Comparison of ENCODE assay signal across 15 cellular contexts in the genomic region with DNA sequence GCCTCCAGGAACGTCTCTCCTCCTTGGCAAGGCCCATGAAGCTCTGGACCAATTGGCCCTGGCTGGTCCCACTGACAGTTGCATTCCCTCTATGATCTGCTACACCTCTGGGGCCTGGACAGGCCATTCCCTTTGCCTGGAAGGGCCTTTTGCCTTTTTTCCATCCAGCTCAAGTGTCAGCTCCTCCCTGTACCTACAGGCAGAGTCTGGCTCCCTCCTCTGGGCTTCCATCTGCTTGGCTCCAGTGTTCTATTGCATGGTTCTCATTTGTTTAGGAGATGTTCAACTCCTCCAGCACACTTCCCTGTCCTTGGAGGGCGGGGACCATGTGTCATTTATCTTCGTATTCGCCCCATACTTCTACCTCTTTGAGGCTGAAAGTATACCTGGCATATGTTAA.
DNase-seq lines count a peak whose midpoint lies in the region; ATAC-seq, FAIRE-seq and TF ChIP-seq lines count a peak whose summit lies in the region.
"Had no signal": no experiment of that assay in that cellular context is flagged by ENCODE, and none has a peak within 500 bp of the region (broad histone marks: within the 10 kb centered on the region; RNA-seq: fewer than 3 reads in every experiment).

No MANE protein-coding gene starts in this region.

- no peak overlapping the region for H3K4ac ChIP-seq in H1 (replicated peaks; ENCODE audit: insufficient read length, low read depth, low read length)

- DNase-seq in NCI-H2171 treated with DMSO at 0.1 percent for 48 hours (lab: John Stamatoyannopoulos, UW), result peak; percentile 35
- DNase-seq in NCI-H2171 (lab: John Stamatoyannopoulos, UW), result no peak
- DNase-seq in NCI-H1694 (lab: John Stamatoyannopoulos, UW), result peak; percentile 18
- no peak for DNase-seq in H1 (ENCODE audit: low read depth in 1 of 2, low spot score in 2 of 2)
- no peak for DNase-seq in psoas muscle
- no peak for DNase-seq in SKM-1 (lab: John Stamatoyannopoulos, UW; ENCODE audit: unreplicated experiment)
- no peak for DNase-seq in putamen (ENCODE audit: low spot score)
- no peak for DNase-seq in T1000 (lab: John Stamatoyannopoulos, UW)
- DNase-seq: activated naive CD4-positive, alpha-beta T cell treated with anti-CD3 and anti-CD28 coated beads for 36 hours; dermis blood vessel endothelial cell; erythroblast; NCI-H1436; thyroid gland had no signal

- POLR2A ChIA-PET in H1 (lab: Charles Lee; ENCODE audit: partially characterized antibody), result no interaction called here

- H3K23me2 ChIP-seq in H1 (ENCODE audit: low read depth, low read length), result no peaks in the 10 kb centered on the region

- H2BK12ac ChIP-seq in H1 (ENCODE audit: low read depth, low read length), result no peak overlapping the region

- H4K91ac ChIP-seq in H1 (replicated peaks; ENCODE audit: insufficient read length, low read length), result no peak overlapping the region

- no peak overlapping the region for H2AFZ ChIP-seq in H1 (ENCODE audit: low read length)

- no peak for TF ChIP-seq EP300 in H1 (IDR thresholded peaks at IDR 0.05; ENCODE audit: borderline replicate concordance in 1 of 2, low read depth in 2 of 2, low read length in 2 of 2)

- H3K14ac ChIP-seq in H1 (ENCODE audit: insufficient read length), result no peak overlapping the region

- WGBS in H1 (ENCODE audit: extremely low coverage in 1 of 2, insufficient coverage in 1 of 2, insufficient read length in 1 of 2, insufficient replicate concordance in 2 of 2, low coverage in 1 of 2, low lambda C conversion rate in 2 of 2, missing lambda C conversion rate in 1 of 2), 2 experiments, result 90% methylated on average over 4 of the region's 4 CpGs; no CpG with 5 or more reads in 1 of the 2 experiments
- 79 to 89% (median 87%) methylated on average over 4 of the region's 4 CpGs for WGBS in psoas muscle, 3 donors

- no peak overlapping the region for H2BK5ac ChIP-seq in H1 (ENCODE audit: low read depth, low read length)

- H3K27ac ChIP-seq in H1 (ENCODE audit: low read depth, low read length), result no peak overlapping the region
- no peak overlapping the region for H3K27ac ChIP-seq in psoas muscle
- H3K27ac ChIP-seq: body of pancreas, thyroid gland had no signal

- no peak overlapping the region for H3K18ac ChIP-seq in H1 (ENCODE audit: extremely low read depth, low read length)

- H3K4me2 ChIP-seq in H1 (ENCODE audit: insufficient read depth in 1 of 2, low read depth in 2 of 2, low read length in 2 of 2), result no peak overlapping the region

- H3K79me2 ChIP-seq in H1 (ENCODE audit: control insufficient read depth in 1 of 2, insufficient read depth in 2 of 2, low read length in 2 of 2), result no peaks in the 10 kb centered on the region

- CTCF ChIA-PET in H1 (lab: Charles Lee; ENCODE audit: partially characterized antibody), result interaction anchor here (0.9 to 2.0 kb wide), 7 partner anchors 13 to 226 kb away, joined by 3 to 8 read pairs (median 3); no protein-coding TSS in a partner anchor

- TF ChIP-seq CTCF in H1 (IDR thresholded peaks at IDR 0.05; ENCODE audit: control extremely low read depth in 1 of 3, insufficient read depth in 1 of 3, low read depth in 1 of 3, low read length in 3 of 3), result peak in 1 of 3 experiments; percentile 16; a peak in 1 of 4 replicates
- TF ChIP-seq CTCF in psoas muscle (IDR thresholded peaks at IDR 0.05), result peak; percentile 35

- ATAC-seq in psoas muscle, result peak; percentile 35 to 47 (median 42)
- ATAC-seq: body of pancreas; stimulated activated effector memory CD8-positive, alpha-beta T cell treated with anti-CD3 and anti-CD28 coated beads, Interleukin-12 subunit alpha, Interleukin-12 subunit beta, amount 100 ng/mL, for 72 hours had no signal

- no peak overlapping the region for H2BK120ac ChIP-seq in H1 (replicated peaks; ENCODE audit: low read depth, low read length)

- H3K27me3 ChIP-seq in H1 (replicated peaks in 1 of 4; ENCODE audit: control insufficient read depth in 3 of 4, extremely low read depth in 1 of 4, insufficient read depth in 3 of 4, low read length in 3 of 4) (no peaks in the 10 kb centered on the region), psoas muscle (ENCODE audit: insufficient read depth in 3 of 3, low read length in 2 of 3) (no peaks in the 10 kb centered on the region)
- H3K27me3 ChIP-seq: body of pancreas, thyroid gland had no signal

- H4K20me1 ChIP-seq in H1 (replicated peaks in 1 of 2; ENCODE audit: control insufficient read depth in 1 of 2, insufficient read depth in 2 of 2, low read length in 2 of 2), result no peaks in the 10 kb centered on the region

- H3K56ac ChIP-seq in H1 (replicated peaks; ENCODE audit: insufficient read length, low read depth, low read length), result no peak overlapping the region

- intact Hi-C loops in psoas muscle (cut with DNase I), result loop anchor here in 1 of 2 donors (5.0 kb wide), 1 partner anchor 35 kb away; no protein-coding TSS in a partner anchor

- no peak overlapping the region for H2AK5ac ChIP-seq in H1 (ENCODE audit: low read depth, low read length)

- no peak for FAIRE-seq in H1 (lab: Jason Lieb, UNC)

- peak; percentile 34 to 46 for TF ChIP-seq RAD21 in H1 (IDR thresholded peaks at IDR 0.05 in 1 of 2, conservative IDR thresholded peaks at IDR 0.05 in 1 of 2; ENCODE audit: low read depth in 2 of 2, low read length in 2 of 2)

- H3K9ac ChIP-seq in H1 (replicated peaks in 1 of 4; ENCODE audit: extremely low read depth in 1 of 4, low read depth in 3 of 4, low read length in 3 of 4), result no peak overlapping the region

- no peaks in the 10 kb centered on the region for H3K9me3 ChIP-seq in H1 (ENCODE audit: insufficient read depth in 2 of 2, low read depth in 1 of 2, low read length in 1 of 2)
- no peaks in the 10 kb centered on the region for H3K9me3 ChIP-seq in psoas muscle
- H3K9me3 ChIP-seq: body of pancreas, thyroid gland had no signal

- H3K23ac ChIP-seq in H1 (ENCODE audit: insufficient read length), result no peak overlapping the region

- H4K8ac ChIP-seq in H1 (ENCODE audit: extremely low read depth, insufficient read depth, low read length), result no peak overlapping the region

- H3K36me3 ChIP-seq in H1 (ENCODE audit: control insufficient read depth in 2 of 4, insufficient read depth in 4 of 4, low read length in 3 of 4) (no peaks in the 10 kb centered on the region), psoas muscle (ENCODE audit: insufficient read depth in 1 of 2, low read depth in 1 of 2) (no peaks in the 10 kb centered on the region)
- H3K36me3 ChIP-seq: thyroid gland had no signal

- no peak overlapping the region for H2BK20ac ChIP-seq in H1 (ENCODE audit: low read length)

- H3K79me1 ChIP-seq in H1 (ENCODE audit: low read depth, low read length), result no peaks in the 10 kb centered on the region

- no peak overlapping the region for H2BK15ac ChIP-seq in H1 (ENCODE audit: low read length)

- no peak overlapping the region for H4K5ac ChIP-seq in H1 (ENCODE audit: insufficient read length, low read depth, low read length)

- 0 out of 7 replicates have a peak, but pooled peaks cover 0 to 2% (median 0%) of the 10 kb centered on the region in 4 experiments for H3K4me1 ChIP-seq in H1 (replicated peaks in 1 of 4; ENCODE audit: control insufficient read depth in 3 of 4, insufficient read depth in 4 of 4, low read length in 3 of 4)
- H3K4me1 ChIP-seq in psoas muscle, result peaks cover 29% of the 10 kb centered on the region
- H3K4me1 ChIP-seq: thyroid gland had no signal

- no peak for TF ChIP-seq POLR2A in H1 (IDR thresholded peaks at IDR 0.05; ENCODE audit: control extremely low read depth in 1 of 2, low read depth in 2 of 2, low read length in 2 of 2)

- H3K4me3 ChIP-seq in H1 (ENCODE audit: extremely low read depth in 1 of 4, insufficient read depth in 2 of 4, low read depth in 3 of 4, low read length in 4 of 4), result no peak overlapping the region
- no peak overlapping the region for H3K4me3 ChIP-seq in psoas muscle
- H3K4me3 ChIP-seq: body of pancreas, thyroid gland had no signal

TF ChIP-seq in H1, 55 proteins besides CTCF, POLR2A, EP300 and RAD21:
- TF ChIP-seq SP4 (IDR thresholded peaks at IDR 0.05; ENCODE audit: low read length), result no peak
- no peak for TF ChIP-seq CBX8 (IDR thresholded peaks at IDR 0.05; ENCODE audit: borderline replicate concordance, low read depth, low read length)
- no peak for TF ChIP-seq GTF2F1 (IDR thresholded peaks at IDR 0.05; ENCODE audit: borderline replicate concordance, low read depth, low read length)
- no peak for TF ChIP-seq KDM1A (IDR thresholded peaks at IDR 0.05; ENCODE audit: borderline replicate concordance, low read length)
- TF ChIP-seq SP1 (IDR thresholded peaks at IDR 0.05; ENCODE audit: low read depth, low read length), result no peak
- TF ChIP-seq ZNF274 (IDR thresholded peaks at IDR 0.05; ENCODE audit: borderline replicate concordance, extremely low read depth, low read length), result no peak
- TF ChIP-seq TAF1 (IDR thresholded peaks at IDR 0.05; ENCODE audit: low read depth, low read length), result no peak
- no peak for TF ChIP-seq TBP (IDR thresholded peaks at IDR 0.05; ENCODE audit: low read depth, low read length)
- TF ChIP-seq HDAC2 (IDR thresholded peaks at IDR 0.05; ENCODE audit: borderline replicate concordance in 1 of 2, low read depth in 2 of 2, low read length in 2 of 2), result no peak
- TF ChIP-seq, protein P1, sequence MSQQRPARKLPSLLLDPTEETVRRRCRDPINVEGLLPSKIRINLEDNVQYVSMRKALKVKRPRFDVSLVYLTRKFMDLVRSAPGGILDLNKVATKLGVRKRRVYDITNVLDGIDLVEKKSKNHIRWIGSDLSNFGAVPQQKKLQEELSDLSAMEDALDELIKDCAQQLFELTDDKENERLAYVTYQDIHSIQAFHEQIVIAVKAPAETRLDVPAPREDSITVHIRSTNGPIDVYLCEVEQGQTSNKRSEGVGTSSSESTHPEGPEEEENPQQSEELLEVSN (IDR thresholded peaks at IDR 0.05), result no peak
- no peak for TF ChIP-seq CEBPB (IDR thresholded peaks at IDR 0.05; ENCODE audit: low read depth, low read length)

Comparison
In these comparisons a context has a peak if more than half of its experiments do, and no peak if none do; other contexts are left out.
1. DNase-seq: peak in NCI-H2171 treated with DMSO at 0.1 percent for 48 hours (single experiment) and NCI-H1694 (single experiment); none in NCI-H2171 (single experiment), H1 (0 of 2), psoas muscle (0 of 2), SKM-1 (single experiment), putamen (single experiment) and T1000 (single experiment).